ENCODE assay signal across 19 cellular contexts in genomic region chrX:17987783-17988182, GRCh38.
DNase-seq lines count a peak whose midpoint lies in the region; ATAC-seq, FAIRE-seq and TF ChIP-seq lines count a peak whose summit lies in the region.
"Had no signal": no experiment of that assay in that cellular context is flagged by ENCODE, and none has a peak within 500 bp of the region (broad histone marks: within the 10 kb centered on the region; RNA-seq: fewer than 3 reads in every experiment).

No MANE protein-coding gene starts in this region.

- no peak overlapping the region for H3K27ac Mint-ChIP-seq in activated CD4-positive, alpha-beta T cell treated with anti-CD3 and anti-CD28 coated beads, Interleukin-2, amount 10 ng/mL, durations not matched to agents 24 days and 14 days
- peak overlapping the region in 1 of 3 donors; percentile 55 for H3K27ac Mint-ChIP-seq in CD4-positive, CD25-positive, alpha-beta regulatory T cell

- peak overlapping the region; percentile 26 for H3K4me3 ChIP-seq in CD4-positive, CD25-positive, alpha-beta regulatory T cell (ENCODE audit: low read depth, low read length)
- no peak overlapping the region for H3K4me3 ChIP-seq in KMS-11 (IDR thresholded peaks at IDR 0.05; ENCODE audit: insufficient read depth, low read depth, low read length)
- H3K4me3 ChIP-seq in GM12878: no peak overlapping the region
- H3K4me3 ChIP-seq: SJCRH30 had no signal

- intact Hi-C loops in activated CD4-positive, alpha-beta T cell treated with anti-CD3 and anti-CD28 coated beads, Interleukin-2, amount 10 ng/mL, durations not matched to agents 24 days and 14 days (cut with micrococcal nuclease): no loop called here
- intact Hi-C loops in GM12878 (cut with micrococcal nuclease; ENCODE audit: unreplicated experiment): no loop called here

- no peak overlapping the region for H3K9ac ChIP-seq in KMS-11
- no peak overlapping the region for H3K9ac ChIP-seq in GM12878 (ENCODE audit: control insufficient read depth, insufficient read depth, low read length)

- FAIRE-seq in GM12878 (lab: Jason Lieb, UNC): no peak
- FAIRE-seq: A204.1 had no signal

- peak in 1 of 2 donors; percentile 40 for ATAC-seq in CD4-positive, CD25-positive, alpha-beta regulatory T cell (ENCODE audit: low read depth in 2 of 2)
- ATAC-seq in GM12878: no peak
- no peak for ATAC-seq in GM21515 (IDR thresholded peaks at IDR 0.05; ENCODE audit: unreplicated experiment)

- RAD21 ChIA-PET in GM12878 (lab: Charles Lee; ENCODE audit: unreplicated experiment): interaction anchor here (0.6 kb wide), 1 partner anchor 525 kb away, joined by 3 read pairs; no protein-coding TSS in a partner anchor

- BruUV-seq in GM12878 (replicated peaks; lab: Mats Ljungman, UMichigan): no TSS peak

- H3K4me1 ChIP-seq in CD4-positive, CD25-positive, alpha-beta regulatory T cell (ENCODE audit: control insufficient read depth, insufficient read depth, low read length, poor library complexity, severe bottlenecking): no peaks in the 10 kb centered on the region
- H3K4me1 ChIP-seq in KMS-11 (ENCODE audit: low read depth, poor library complexity, severe bottlenecking) (peaks cover 18% of the 10 kb centered on the region), GM12878 (ENCODE audit: control insufficient read depth, insufficient read depth, low read length) (no peaks in the 10 kb centered on the region)
- H3K4me1 ChIP-seq: SJCRH30 had no signal

- no peak overlapping the region for H3K4me3 Mint-ChIP-seq in activated CD4-positive, alpha-beta T cell treated with anti-CD3 and anti-CD28 coated beads, Interleukin-2, amount 10 ng/mL, durations not matched to agents 24 days and 14 days
- peak overlapping the region in 3 of 4 donors; percentile 0 to 46 (median 9) for H3K4me3 Mint-ChIP-seq in CD4-positive, CD25-positive, alpha-beta regulatory T cell

- TF ChIP-seq POLR2A in GM12878 (IDR thresholded peaks at IDR 0.05; ENCODE audit: low read depth, low read length): no peak

- no peaks in the 10 kb centered on the region for H3K9me3 Mint-ChIP-seq in activated CD4-positive, alpha-beta T cell treated with anti-CD3 and anti-CD28 coated beads, Interleukin-2, amount 10 ng/mL, durations not matched to agents 24 days and 14 days
- H3K9me3 Mint-ChIP-seq in CD4-positive, CD25-positive, alpha-beta regulatory T cell: peaks cover 0 to 4% (median 0%) of the 10 kb centered on the region in 7 donors

- in situ Hi-C loops in GM12878 (cut with MboI): no loop called here
- in situ Hi-C loops in GM13976 (cut with MboI; ENCODE audit: low sequenced_read_pairs, unreplicated experiment): no loop called here

- H4K20me1 ChIP-seq in KMS-11 (ENCODE audit: insufficient read depth) (no peaks in the 10 kb centered on the region), GM12878 (ENCODE audit: control insufficient read depth, insufficient read depth) (no peaks in the 10 kb centered on the region)

- H3K4me1 Mint-ChIP-seq in activated CD4-positive, alpha-beta T cell treated with anti-CD3 and anti-CD28 coated beads, Interleukin-2, amount 10 ng/mL, durations not matched to agents 24 days and 14 days: peaks cover 8% of the 10 kb centered on the region
- peaks cover 0 to 31% (median 10%) of the 10 kb centered on the region in 4 donors for H3K4me1 Mint-ChIP-seq in CD4-positive, CD25-positive, alpha-beta regulatory T cell

- H3K79me2 ChIP-seq in KMS-11 (ENCODE audit: insufficient read depth, low read depth): no peaks in the 10 kb centered on the region
- H3K79me2 ChIP-seq in GM12878 (ENCODE audit: control insufficient read depth, insufficient read depth, low read length): no peaks in the 10 kb centered on the region

- POLR2A ChIA-PET in GM12878 (lab: Charles Lee): no interaction called here

- H2AFZ ChIP-seq in KMS-11 (ENCODE audit: low read depth): no peak overlapping the region; the same call in 1 of the 2 replicates
- H2AFZ ChIP-seq in GM12878 (ENCODE audit: control insufficient read depth, low read depth, low read length): no peak overlapping the region

- no peak for TF ChIP-seq EP300 in GM12878 (IDR thresholded peaks at IDR 0.05; ENCODE audit: borderline replicate concordance in 1 of 2, control insufficient read depth in 1 of 2, low read depth in 2 of 2, low read length in 2 of 2)

- DNase-seq in activated CD4-positive, alpha-beta T cell treated with anti-CD3 and anti-CD28 coated beads, Interleukin-2, amount 10 ng/mL, durations not matched to agents 24 days and 14 days: peak; percentile 58
- no peak for DNase-seq in activated CD4-positive, alpha-beta T cell treated with anti-CD3 and anti-CD28 coated beads, Interleukin-2, amount 50 U/mL, for 48 hours
- DNase-seq in CD4-positive, CD25-positive, alpha-beta regulatory T cell: peak in 2 of 3 donors; percentile 51 to 54
- no peak for DNase-seq in GM12878 (ENCODE audit: low read depth, low spot score)
- no peak for DNase-seq in inferior parietal cortex (ENCODE audit: extremely low spot score)
- DNase-seq in GM13976 (ENCODE audit: low spot score): no peak
- DNase-seq: IMR-90; MV-4-11; NCI-H1436; NCI-H2029 treated with DMSO at 0.1 percent for 48 hours; NCI-H226; NCI-H526; NK-92 treated with Interleukin-12 subunit alpha and Interleukin-12 subunit beta, amount 100 ng/mL, for 24 hours; OCI-M1; RPMI8226; SJCRH30 had no signal

- no peaks in the 10 kb centered on the region for H3K36me3 ChIP-seq in CD4-positive, CD25-positive, alpha-beta regulatory T cell (ENCODE audit: control insufficient read depth, insufficient read depth, low read length)
- H3K36me3 ChIP-seq in KMS-11 (ENCODE audit: insufficient read depth): no peaks in the 10 kb centered on the region
- H3K36me3 ChIP-seq in GM12878 (ENCODE audit: control insufficient read depth in 2 of 2, insufficient read depth in 2 of 2, low read length in 1 of 2): no peaks in the 10 kb centered on the region
- H3K36me3 ChIP-seq: SJCRH30 had no signal

- no peak overlapping the region for H3K27ac ChIP-seq in CD4-positive, CD25-positive, alpha-beta regulatory T cell (ENCODE audit: insufficient read depth, low read length, poor library complexity, severe bottlenecking)
- H3K27ac ChIP-seq in KMS-11 (no peak overlapping the region), GM12878 (ENCODE audit: control insufficient read depth, insufficient read depth) (no peak overlapping the region)
- H3K27ac ChIP-seq: SJCRH30 had no signal

- TF ChIP-seq RAD21 in GM12878 (IDR thresholded peaks at IDR 0.05; ENCODE audit: insufficient read depth, low read depth, low read length): no peak

- H3K4me2 ChIP-seq in KMS-11 (peak overlapping the region; percentile 47; the same call in 1 of the 2 replicates), GM12878 (ENCODE audit: control insufficient read depth, insufficient read depth) (no peak overlapping the region)

- no peaks in the 10 kb centered on the region for H3K9me3 ChIP-seq in CD4-positive, CD25-positive, alpha-beta regulatory T cell (ENCODE audit: control insufficient read depth in 2 of 2, low read length in 2 of 2)
- no peaks in the 10 kb centered on the region for H3K9me3 ChIP-seq in GM12878 (replicated peaks; ENCODE audit: control insufficient read depth, insufficient read depth, low read length)
- H3K9me3 ChIP-seq: SJCRH30 had no signal

- SMC1A ChIA-PET in GM12878 (lab: Charles Lee; ENCODE audit: uncharacterized antibody, unreplicated experiment): no interaction called here

- no peaks in the 10 kb centered on the region for H3K27me3 ChIP-seq in CD4-positive, CD25-positive, alpha-beta regulatory T cell (ENCODE audit: control insufficient read depth, insufficient read depth, low read length)
- H3K27me3 ChIP-seq in KMS-11 (ENCODE audit: insufficient read depth, low read depth) (no peaks in the 10 kb centered on the region), GM12878 (replicated peaks in 1 of 2; ENCODE audit: control insufficient read depth in 2 of 2, insufficient read depth in 2 of 2, low read length in 1 of 2) (no peaks in the 10 kb centered on the region)

- no peaks in the 10 kb centered on the region for H3K36me3 Mint-ChIP-seq in activated CD4-positive, alpha-beta T cell treated with anti-CD3 and anti-CD28 coated beads, Interleukin-2, amount 10 ng/mL, durations not matched to agents 24 days and 14 days (ENCODE audit: low read depth)
- no peaks in the 10 kb centered on the region for H3K36me3 Mint-ChIP-seq in CD4-positive, CD25-positive, alpha-beta regulatory T cell

- TF ChIP-seq CTCF in KMS-11 (conservative IDR thresholded peaks at IDR 0.05; ENCODE audit: low read depth, low read length) (no peak), GM12878 (IDR thresholded peaks at IDR 0.05 in 2 of 3, conservative IDR thresholded peaks at IDR 0.05 in 1 of 3; ENCODE audit: control insufficient read depth in 2 of 3, extremely low read depth in 1 of 3, insufficient read depth in 1 of 3, low read depth in 3 of 3, low read length in 3 of 3) (no peak), GM13976 (IDR thresholded peaks at IDR 0.05; ENCODE audit: borderline replicate concordance, control extremely low read depth, extremely low read depth, insufficient read depth, missing control alignments) (no peak)

- CTCF ChIA-PET in GM12878 (lab: Yijun Ruan, JAX): interaction anchor here (0.6 kb wide), 1 partner anchor 11 kb away, joined by 6 read pairs; no protein-coding TSS in a partner anchor

- 0% methylated on average over 2 of the region's 2 CpGs for WGBS in GM12878 (ENCODE audit: insufficient coverage, insufficient replicate concordance, low lambda C conversion rate, missing lambda C conversion rate)

- peaks cover 3% of the 10 kb centered on the region for H3K27me3 Mint-ChIP-seq in activated CD4-positive, alpha-beta T cell treated with anti-CD3 and anti-CD28 coated beads, Interleukin-2, amount 10 ng/mL, durations not matched to agents 24 days and 14 days
- H3K27me3 Mint-ChIP-seq in CD4-positive, CD25-positive, alpha-beta regulatory T cell: no peaks in the 10 kb centered on the region

TF ChIP-seq in GM12878, 131 proteins besides CTCF, POLR2A, EP300 and RAD21:
- TF ChIP-seq TCF7 (IDR thresholded peaks at IDR 0.05; ENCODE audit: borderline replicate concordance): peak; percentile 61
- peak; percentile 24; the same call in 1 of the 2 replicates for TF ChIP-seq RUNX3 (IDR thresholded peaks at IDR 0.05; ENCODE audit: low read length)
- TF ChIP-seq BRCA1 (IDR thresholded peaks at IDR 0.05; ENCODE audit: low read depth, low read length): no peak

Comparison
In these comparisons a context has a peak if more than half of its experiments do, and no peak if none do; other contexts are left out.
1. DNase-seq: peak in activated CD4-positive, alpha-beta T cell treated with anti-CD3 and anti-CD28 coated beads, Interleukin-2, amount 10 ng/mL, durations not matched to agents 24 days and 14 days (single experiment) and CD4-positive, CD25-positive, alpha-beta regulatory T cell (2 of 3); none in activated CD4-positive, alpha-beta T cell treated with anti-CD3 and anti-CD28 coated beads, Interleukin-2, amount 50 U/mL, for 48 hours (0 of 2), GM12878 (single experiment), inferior parietal cortex (single experiment) and GM13976 (single experiment).